ENCODE assay signal across 23 cellular contexts in genomic region chr6:155325700-155326516, GRCh38. TPM values are rescaled to one million over a fixed set of nuclear protein-coding genes. Genes with fewer than 3 reads are reported as not detected.
DNase-seq lines count a peak whose midpoint lies in the region; ATAC-seq and TF ChIP-seq lines count a peak whose summit lies in the region.
"Had no signal": no experiment of that assay in that cellular context is flagged by ENCODE, and none has a peak within 500 bp of the region (broad histone marks: within the 10 kb centered on the region; RNA-seq: fewer than 3 reads in every experiment).

No MANE protein-coding gene starts in this region.

- H3K4me2 ChIP-seq in PC-3 (ENCODE audit: low read length) = 0 out of 2 replicates have a peak overlapping the region, but pooled peaks have one; percentile 3

- no peaks in the 10 kb centered on the region for H3K9me2 ChIP-seq in PC-3 (replicated peaks; ENCODE audit: low read length)

- peaks cover 13% of the 10 kb centered on the region for H3K9me3 Mint-ChIP-seq in Caco-2 (ENCODE audit: unreplicated experiment)
- H3K9me3 Mint-ChIP-seq in activated CD4-positive, alpha-beta T cell treated with anti-CD3 and anti-CD28 coated beads, Interleukin-2, amount 10 ng/mL, durations not matched to agents 7 days and 5 days = no peaks in the 10 kb centered on the region
- H3K9me3 Mint-ChIP-seq: activated naive CD8-positive, alpha-beta T cell treated with anti-CD3 and anti-CD28 coated beads for 36 hours; activated T-helper 1 cell treated with anti-CD3 and anti-CD28 coated beads, Interleukin-12 subunit alpha, Interleukin-12 subunit beta, Interleukin-2, Interleukin-4 antibody, amounts not matched to agents 30 ng/mL and 10 ng/mL and 1 ng/mL, durations not matched to agents 14 hours and 24 hours and 36 hours; T-cell had no signal

- ATAC-seq in PC-3 (peak; percentile 33; the same call in 1 of the 2 replicates), foreskin keratinocyte (peak; percentile 8), GM21447 (IDR thresholded peaks at IDR 0.05; ENCODE audit: unreplicated experiment) (no peak)
- ATAC-seq: left colon; stimulated activated naive CD8-positive, alpha-beta T cell treated with anti-CD3 and anti-CD28 coated beads, Interleukin-15, Interleukin-2, amounts not matched to agents 100 U/mL and 50 U/mL, for 24 hours; T-cell had no signal

- H3K27me3 Mint-ChIP-seq in Caco-2 (ENCODE audit: insufficient read depth, unreplicated experiment) = no peaks in the 10 kb centered on the region
- H3K27me3 Mint-ChIP-seq in activated CD4-positive, alpha-beta T cell treated with anti-CD3 and anti-CD28 coated beads, Interleukin-2, amount 10 ng/mL, durations not matched to agents 7 days and 5 days = no peaks in the 10 kb centered on the region
- H3K27me3 Mint-ChIP-seq: activated naive CD8-positive, alpha-beta T cell treated with anti-CD3 and anti-CD28 coated beads for 36 hours; T-cell had no signal

- no peaks in the 10 kb centered on the region for H3K79me2 ChIP-seq in PC-3 (ENCODE audit: low read length)

- POLR2A ChIA-PET in Caco-2 (lab: Charles Lee) = no interaction called here
- POLR2A ChIA-PET in PC-3 (lab: Charles Lee; ENCODE audit: unreplicated experiment) = interaction anchor here (0.5 kb wide), 1 partner anchor 22 kb away, joined by 4 read pairs; no protein-coding TSS in a partner anchor
- POLR2A ChIA-PET in activated CD4-positive, alpha-beta T cell treated with anti-CD3 and anti-CD28 coated beads, Interleukin-2, amount 10 ng/mL, durations not matched to agents 7 days and 5 days (lab: Charles Lee) = no interaction called here

- H3K9ac ChIP-seq in HUES48 (ENCODE audit: low read depth, low read length) (no peak overlapping the region), PC-3 (ENCODE audit: low read length) (peak overlapping the region; percentile 33; the same call in 1 of the 2 replicates)

- H3F3A ChIP-seq in PC-3 (ENCODE audit: low read length, unreplicated experiment) = no peaks in the 10 kb centered on the region

- H3K36me3 ChIP-seq in Caco-2 (ENCODE audit: control insufficient read depth, insufficient read depth, low read length) (no peaks in the 10 kb centered on the region; the same call in 1 of the 2 replicates), HUES48 (ENCODE audit: control insufficient read depth, insufficient read depth, low read length) (no peaks in the 10 kb centered on the region), PC-3 (ENCODE audit: low read depth, low read length) (no peaks in the 10 kb centered on the region), spleen (no peaks in the 10 kb centered on the region)
- H3K36me3 ChIP-seq: prostate gland, tibial artery had no signal

- H4K20me1 ChIP-seq in PC-3 (ENCODE audit: low read length) = no peaks in the 10 kb centered on the region

- no peak overlapping the region for H3K27ac Mint-ChIP-seq in Caco-2 (ENCODE audit: unreplicated experiment)
- no peak overlapping the region for H3K27ac Mint-ChIP-seq in activated CD4-positive, alpha-beta T cell treated with anti-CD3 and anti-CD28 coated beads, Interleukin-2, amount 10 ng/mL, durations not matched to agents 7 days and 5 days
- H3K27ac Mint-ChIP-seq: activated naive CD8-positive, alpha-beta T cell treated with anti-CD3 and anti-CD28 coated beads for 36 hours; activated T-helper 1 cell treated with anti-CD3 and anti-CD28 coated beads, Interleukin-12 subunit alpha, Interleukin-12 subunit beta, Interleukin-2, Interleukin-4 antibody, amounts not matched to agents 30 ng/mL and 10 ng/mL and 1 ng/mL, durations not matched to agents 14 hours and 24 hours and 36 hours; T-cell had no signal

- DNase-seq in Caco-2 (no peak), PC-3 (peak; percentile 59), foreskin keratinocyte (peak in 1 of 2 donors; percentile 4), spleen (no peak), superior temporal gyrus (ENCODE audit: extremely low spot score) (no peak)
- no peak for DNase-seq in activated CD4-positive, alpha-beta T cell treated with anti-CD3 and anti-CD28 coated beads, Interleukin-2, amount 10 ng/mL, durations not matched to agents 7 days and 5 days
- DNase-seq: activated CD4-positive, alpha-beta T cell treated with anti-CD3 and anti-CD28 coated beads for 4 hours; activated naive CD8-positive, alpha-beta T cell treated with anti-CD3 and anti-CD28 coated beads for 36 hours; effector CD8-positive, alpha-beta T cell; left colon; NCI-H2029 treated with DMSO at 0.1 percent for 48 hours; NCI-H774; OCI-M1; SIG-M5; stimulated activated CD4-positive, alpha-beta T cell treated with anti-CD3 and anti-CD28 coated beads, Interleukin-2, amount 100 ng/mL, for 48 hours; stimulated activated naive CD8-positive, alpha-beta T cell treated with anti-CD3 and anti-CD28 coated beads, Interleukin-15, Interleukin-2, amounts not matched to agents 100 U/mL and 50 U/mL, for 24 hours; T-cell; tibial artery had no signal

- H3K4me3 ChIP-seq in Caco-2 (ENCODE audit: low read depth, low read length) = no peak overlapping the region
- H3K4me3 ChIP-seq in HUES48 (ENCODE audit: low read depth, low read length) = no peak overlapping the region
- no peak overlapping the region for H3K4me3 ChIP-seq in PC-3 (ENCODE audit: low read length)
- no peak overlapping the region for H3K4me3 ChIP-seq in spleen
- H3K4me3 ChIP-seq: prostate gland, skin epidermis, tibial artery had no signal

- peaks cover 25% of the 10 kb centered on the region for H3K4me1 Mint-ChIP-seq in Caco-2 (ENCODE audit: low read depth, unreplicated experiment)
- peaks cover 20% of the 10 kb centered on the region for H3K4me1 Mint-ChIP-seq in activated CD4-positive, alpha-beta T cell treated with anti-CD3 and anti-CD28 coated beads, Interleukin-2, amount 10 ng/mL, durations not matched to agents 7 days and 5 days

- BruUV-seq in Caco-2 (replicated peaks; lab: Mats Ljungman, UMichigan) = no TSS peak
- BruUV-seq in PC-3 (replicated peaks; lab: Mats Ljungman, UMichigan) = no TSS peak

- peak overlapping the region; percentile 30; the same call in 1 of the 2 replicates for H2AFZ ChIP-seq in PC-3 (ENCODE audit: low read length)

- CTCF ChIA-PET in Caco-2 (lab: Charles Lee) (no interaction called here), PC-3 (lab: Charles Lee) (no interaction called here)
- CTCF ChIA-PET in activated CD4-positive, alpha-beta T cell treated with anti-CD3 and anti-CD28 coated beads, Interleukin-2, amount 10 ng/mL, durations not matched to agents 7 days and 5 days (lab: Charles Lee) = interaction anchor here (1.8 kb wide), 1 partner anchor 9 kb away, joined by 6 read pairs; no protein-coding TSS in a partner anchor

- H3K4me3 Mint-ChIP-seq in Caco-2 (ENCODE audit: unreplicated experiment) = peak overlapping the region; percentile 1
- H3K4me3 Mint-ChIP-seq in activated CD4-positive, alpha-beta T cell treated with anti-CD3 and anti-CD28 coated beads, Interleukin-2, amount 10 ng/mL, durations not matched to agents 7 days and 5 days = no peak overlapping the region
- H3K4me3 Mint-ChIP-seq: activated naive CD8-positive, alpha-beta T cell treated with anti-CD3 and anti-CD28 coated beads for 36 hours; activated T-helper 1 cell treated with anti-CD3 and anti-CD28 coated beads, Interleukin-12 subunit alpha, Interleukin-12 subunit beta, Interleukin-2, Interleukin-4 antibody, amounts not matched to agents 30 ng/mL and 10 ng/mL and 1 ng/mL, durations not matched to agents 14 hours and 24 hours and 36 hours; T-cell had no signal

- no peak for TF ChIP-seq CTCF in Caco-2 (IDR thresholded peaks at IDR 0.05; ENCODE audit: insufficient read depth in 1 of 2, low read depth in 1 of 2, low read length in 1 of 2, severe bottlenecking in 1 of 2, unreplicated experiment in 1 of 2)
- TF ChIP-seq CTCF in PC-3 (conservative IDR thresholded peaks at IDR 0.05; ENCODE audit: low read depth, low read length) = no peak
- no peak for TF ChIP-seq CTCF in foreskin keratinocyte (conservative IDR thresholded peaks at IDR 0.05)
- TF ChIP-seq CTCF in spleen (IDR thresholded peaks at IDR 0.05 in 8 of 11, conservative IDR thresholded peaks at IDR 0.05 in 3 of 11) = no peak

- no peaks in the 10 kb centered on the region for H3K9me3 ChIP-seq in Caco-2
- H3K9me3 ChIP-seq in HUES48 (ENCODE audit: control insufficient read depth, insufficient read depth, low read length) = no peaks in the 10 kb centered on the region
- H3K9me3 ChIP-seq in PC-3 (ENCODE audit: low read length) = no peaks in the 10 kb centered on the region
- no peaks in the 10 kb centered on the region for H3K9me3 ChIP-seq in spleen
- H3K9me3 ChIP-seq: prostate gland, tibial artery had no signal

- no peaks in the 10 kb centered on the region for H3K27me3 ChIP-seq in Caco-2 (replicated peaks; ENCODE audit: control insufficient read depth, insufficient read depth, low read length)
- H3K27me3 ChIP-seq in HUES48 (ENCODE audit: control insufficient read depth, insufficient read depth, low read length) = no peaks in the 10 kb centered on the region
- H3K27me3 ChIP-seq in PC-3 (ENCODE audit: low read length) = no peaks in the 10 kb centered on the region
- no peaks in the 10 kb centered on the region for H3K27me3 ChIP-seq in foreskin keratinocyte
- no peaks in the 10 kb centered on the region for H3K27me3 ChIP-seq in spleen (replicated peaks in 1 of 7)
- H3K27me3 ChIP-seq: tibial artery had no signal

- peaks cover 37% of the 10 kb centered on the region for H3K36me3 Mint-ChIP-seq in Caco-2 (ENCODE audit: insufficient read depth, unreplicated experiment)
- H3K36me3 Mint-ChIP-seq in activated CD4-positive, alpha-beta T cell treated with anti-CD3 and anti-CD28 coated beads, Interleukin-2, amount 10 ng/mL, durations not matched to agents 7 days and 5 days (ENCODE audit: low read depth) = no peaks in the 10 kb centered on the region
- H3K36me3 Mint-ChIP-seq: T-cell had no signal

- no peak for TF ChIP-seq POLR2A in spleen (IDR thresholded peaks at IDR 0.05)

- H3K4me1 ChIP-seq in Caco-2 (peaks cover 29% of the 10 kb centered on the region), HUES48 (ENCODE audit: control insufficient read depth, insufficient read depth, low read length) (peaks cover 13% of the 10 kb centered on the region), PC-3 (ENCODE audit: insufficient read depth, low read length) (peaks cover 28% of the 10 kb centered on the region), foreskin keratinocyte (no peaks in the 10 kb centered on the region), spleen (peaks cover 0 to 13% (median 2%) of the 10 kb centered on the region in 6 donors)
- H3K4me1 ChIP-seq: prostate gland had no signal

- H3K27ac ChIP-seq in HUES48 (ENCODE audit: low read depth, low read length) (peak overlapping the region; percentile 48), PC-3 (ENCODE audit: low read length) (peak overlapping the region; percentile 62), foreskin keratinocyte (no peak overlapping the region), spleen (no peak overlapping the region)
- H3K27ac ChIP-seq: prostate gland, skin epidermis, tibial artery had no signal

- intact Hi-C loops in Caco-2 (cut with micrococcal nuclease; ENCODE audit: unreplicated experiment) (loop anchor here (5.0 to 10.0 kb wide), 4 partner anchors 56 to 379 kb away; no protein-coding TSS in a partner anchor), PC-3 (cut with micrococcal nuclease) (no loop called here), spleen (cut with DNase I; ENCODE audit: low total_unique reads) (no loop called here)

- 77 to 91% (median 89%) methylated on average over 6 of the region's 6 CpGs for WGBS in spleen, 5 donors

RNA-seq across cellular contexts. Expression of gene TFB1M, which starts 11.6 kb away (rescaled TPM):
- total RNA-seq in Caco-2 (2022) (35.7 and 38.4 TPM in 2 replicates), PC-3 (2014; rRNA removed) (23.1 and 25.6 TPM in 2 replicates), foreskin keratinocyte (19.3 and 27.4 TPM in 2 replicates), spleen (10 to 100 TPM; 11.4 to 39.2 (median 24.0) TPM)
- polyA plus RNA-seq in foreskin keratinocyte (19.8 and 23.2 TPM in 2 replicates), spleen (10 to 100 TPM; 16.7 to 17.8 (median 16.7) TPM)
- total RNA-seq in activated CD4-positive, alpha-beta T cell treated with anti-CD3 and anti-CD28 coated beads, Interleukin-2, amount 10 ng/mL, durations not matched to agents 7 days and 5 days = 10 to 100 TPM; 25.8 to 26.5 TPM

Comparison
In these comparisons a context has a peak if more than half of its experiments do, and no peak if none do; other contexts are left out.
1. H3K27ac ChIP-seq: peak in HUES48 (single experiment) and PC-3 (single experiment); none in foreskin keratinocyte (single experiment) and spleen (0 of 8).